Comparison of ENCODE assay signal across 16 cellular contexts in the genomic region with DNA sequence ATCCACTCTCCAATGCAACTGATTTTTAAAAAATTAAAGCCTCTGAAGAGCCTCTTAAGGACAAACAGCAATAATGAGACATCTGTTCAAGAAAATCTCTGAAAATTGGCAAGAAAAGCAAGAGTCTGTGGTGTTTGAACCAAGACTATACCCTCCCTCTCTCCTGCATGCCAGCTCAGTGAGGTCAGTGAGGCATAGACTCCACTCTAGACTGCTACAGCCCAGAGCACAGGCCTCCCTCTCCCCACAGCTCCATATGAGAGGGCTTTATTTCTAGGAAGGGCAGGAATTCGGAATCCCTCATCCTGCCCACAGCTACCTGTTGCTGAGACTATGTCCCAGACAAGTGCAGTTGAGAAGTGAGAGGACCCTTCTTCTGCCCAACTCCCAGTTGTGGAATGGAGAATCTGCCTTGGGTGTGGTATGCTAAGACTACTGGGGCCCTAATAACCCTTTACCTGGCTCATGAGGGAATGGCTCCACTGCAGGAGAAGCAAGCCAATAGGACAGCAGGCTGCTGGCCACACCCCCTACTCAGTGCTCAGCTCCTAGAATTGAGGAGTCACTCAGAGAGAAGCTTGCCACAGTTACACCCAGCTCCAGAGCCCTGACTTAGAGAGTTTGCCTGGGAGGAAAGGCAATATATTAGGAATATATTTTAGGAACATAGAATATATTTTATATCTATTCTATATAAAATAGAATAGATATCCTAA. TPM values are rescaled to one million over a fixed set of nuclear protein-coding genes. Genes with fewer than 3 reads are reported as not detected.
"Had no signal": no experiment of that assay in that cellular context is flagged by ENCODE, and none has a peak within 500 bp of the region (broad histone marks: within the 10 kb centered on the region; RNA-seq: fewer than 3 reads in every experiment).

No MANE protein-coding gene starts in this region.

- H3K9me3 ChIP-seq: vagina had no signal

- H3K9ac ChIP-seq: parathyroid adenoma had no signal

- H3K27me3 Mint-ChIP-seq: activated CD4-positive, alpha-beta T cell treated with anti-CD3 and anti-CD28 coated beads for 36 hours; central memory CD8-positive, alpha-beta T cell had no signal

- H3K4me1 Mint-ChIP-seq: brain had no signal

- H3K79me2 ChIP-seq: parathyroid adenoma had no signal

- H3K27ac Mint-ChIP-seq: activated CD4-positive, alpha-beta T cell treated with anti-CD3 and anti-CD28 coated beads for 36 hours; activated naive CD4-positive, alpha-beta T cell treated with anti-CD3 and anti-CD28 coated beads, Interleukin-2, amount 10 ng/mL, durations not matched to agents 7 days and 5 days; activated T-helper 2 cell treated with anti-CD3 and anti-CD28 coated beads, Interferon-gamma antibody, Interleukin-2, Interleukin-4, amounts not matched to agents 10 μg/mL and 5 μg/mL and 100 μg/mL, durations not matched to agents 14 hours and 24 hours and 36 hours; brain; mesothelial cell of epicardium had no signal

- DNase-seq: activated CD4-positive, alpha-beta T cell treated with anti-CD3 and anti-CD28 coated beads for 36 hours; activated naive CD4-positive, alpha-beta T cell treated with anti-CD3 and anti-CD28 coated beads, Interleukin-2, amount 10 ng/mL, durations not matched to agents 7 days and 5 days; immature natural killer cell; left ventricle myocardium superior; retina; stimulated activated CD4-positive, alpha-beta T cell treated with anti-CD3 and anti-CD28 coated beads, Interleukin-4, amount 100 ng/mL, for 1 hour; stimulated activated CD8-positive, alpha-beta memory T cell treated with anti-CD3 and anti-CD28 coated beads, Interleukin-4, amount 100 ng/mL, for 48 hours; stomach had no signal

- H3K27ac ChIP-seq: stomach, vagina had no signal

- H2AFZ ChIP-seq: parathyroid adenoma had no signal

- H3K4me3 ChIP-seq: stomach, vagina had no signal

- H3K36me3 ChIP-seq: stomach, vagina had no signal

- H3K9me3 Mint-ChIP-seq: central memory CD8-positive, alpha-beta T cell had no signal

- H3K36me3 Mint-ChIP-seq: brain, mesothelial cell of epicardium had no signal

- H3K27me3 ChIP-seq: stomach, vagina had no signal

- H3K4me3 Mint-ChIP-seq: activated CD4-positive, alpha-beta T cell treated with anti-CD3 and anti-CD28 coated beads for 36 hours; activated naive CD4-positive, alpha-beta T cell treated with anti-CD3 and anti-CD28 coated beads, Interleukin-2, amount 10 ng/mL, durations not matched to agents 7 days and 5 days; brain; central memory CD8-positive, alpha-beta T cell; immature natural killer cell; mesothelial cell of epicardium had no signal

- ATAC-seq: activated CD4-positive, alpha-beta T cell treated with anti-CD3 and anti-CD28 coated beads for 36 hours; left ventricle myocardium superior had no signal

- H3K4me1 ChIP-seq: parathyroid adenoma, vagina had no signal

RNA-seq across cellular contexts. Expression of a gene that starts 22.7 kb away (rescaled TPM):
- total RNA-seq: dermis microvascular lymphatic vessel endothelial cell, mesothelial cell of epicardium, myocyte had no signal

RNA-seq across cellular contexts. Expression of a gene that starts 24.9 kb away (rescaled TPM):
- total RNA-seq: myocyte had no signal

RNA-seq across cellular contexts. Expression of a gene that starts 51.9 kb away (rescaled TPM):
- total RNA-seq: myocyte had no signal
